Comparison of ENCODE assay signal across 9 cellular contexts in genomic region chr1:19067187-19067911, GRCh38.
DNase-seq lines count a peak whose midpoint lies in the region; ATAC-seq lines count a peak whose summit lies in the region.
"Had no signal": no experiment of that assay in that cellular context is flagged by ENCODE, and none has a peak within 500 bp of the region (broad histone marks: within the 10 kb centered on the region; RNA-seq: fewer than 3 reads in every experiment).

No MANE protein-coding gene starts in this region.

- no peak overlapping the region for H3K4me3 Mint-ChIP-seq in activated CD4-positive, alpha-beta T cell treated with anti-CD3 and anti-CD28 coated beads, Interleukin-2, amount 10 ng/mL, durations not matched to agents 24 days and 14 days

- peaks cover 0 to 20% (median 0%) of the 10 kb centered on the region in 11 experiments; a peak in 1 of 22 replicates for H4K20me1 ChIP-seq in BLaER1 treated with 17β-estradiol and CSF1 and Interleukin-3, amounts not matched to agents 10 nM and 100 nM

- peaks cover 0 to 8% (median under 1%) of the 10 kb centered on the region in 11 experiments; a peak in 7 of 22 replicates for H3K36me3 ChIP-seq in BLaER1 treated with 17β-estradiol and CSF1 and Interleukin-3, amounts not matched to agents 10 nM and 100 nM

- DNase-seq in LHCN-M2 (ENCODE audit: low read depth) (peak; percentile 24), cerebellum (ENCODE audit: low spot score) (peak; percentile 52), midbrain (lab: John Stamatoyannopoulos, UW) (peak; percentile 87), AG08395 (ENCODE audit: low spot score) (no peak), HCEC 1CT (no peak)
- no peak for DNase-seq in activated CD4-positive, alpha-beta T cell treated with anti-CD3 and anti-CD28 coated beads, Interleukin-2, amount 10 ng/mL, durations not matched to agents 24 days and 14 days
- DNase-seq: cortex of kidney had no signal

- intact Hi-C loops in activated CD4-positive, alpha-beta T cell treated with anti-CD3 and anti-CD28 coated beads, Interleukin-2, amount 10 ng/mL, durations not matched to agents 24 days and 14 days (cut with micrococcal nuclease), result no loop called here

- peak overlapping the region in 1 of 11 experiments; percentile 2; a peak in 1 of 22 replicates for H3K9ac ChIP-seq in BLaER1 treated with 17β-estradiol and CSF1 and Interleukin-3, amounts not matched to agents 10 nM and 100 nM

- no peak for ATAC-seq in HG03108 (IDR thresholded peaks at IDR 0.05; ENCODE audit: unreplicated experiment)

- H3K9me3 ChIP-seq in BLaER1 treated with 17β-estradiol and CSF1 and Interleukin-3, amounts not matched to agents 10 nM and 100 nM (replicated peaks in 1 of 11), result peaks cover 0 to 6% (median 3%) of the 10 kb centered on the region in 11 experiments; a peak in 8 of 22 replicates

- H3K27ac ChIP-seq in BLaER1 treated with 17β-estradiol and CSF1 and Interleukin-3, amounts not matched to agents 10 nM and 100 nM, result peak overlapping the region in 3 of 11 experiments; percentile 7 to 48 (median 25); a peak in 3 of 22 replicates

- H3K4me3 ChIP-seq in BLaER1 treated with 17β-estradiol and CSF1 and Interleukin-3, amounts not matched to agents 10 nM and 100 nM, result no peak overlapping the region

- H3K27me3 Mint-ChIP-seq in activated CD4-positive, alpha-beta T cell treated with anti-CD3 and anti-CD28 coated beads, Interleukin-2, amount 10 ng/mL, durations not matched to agents 24 days and 14 days, result no peaks in the 10 kb centered on the region

- H3K27me3 ChIP-seq in BLaER1 treated with 17β-estradiol and CSF1 and Interleukin-3, amounts not matched to agents 10 nM and 100 nM, result no peaks in the 10 kb centered on the region

- peaks cover 6% of the 10 kb centered on the region for H3K36me3 Mint-ChIP-seq in activated CD4-positive, alpha-beta T cell treated with anti-CD3 and anti-CD28 coated beads, Interleukin-2, amount 10 ng/mL, durations not matched to agents 24 days and 14 days (ENCODE audit: low read depth)

- H3K27ac Mint-ChIP-seq in activated CD4-positive, alpha-beta T cell treated with anti-CD3 and anti-CD28 coated beads, Interleukin-2, amount 10 ng/mL, durations not matched to agents 24 days and 14 days, result no peak overlapping the region

- H3K4me1 Mint-ChIP-seq in activated CD4-positive, alpha-beta T cell treated with anti-CD3 and anti-CD28 coated beads, Interleukin-2, amount 10 ng/mL, durations not matched to agents 24 days and 14 days, result peaks cover 5% of the 10 kb centered on the region

- peaks cover 9 to 29% (median 24%) of the 10 kb centered on the region in 10 experiments; a peak in 19 of 20 replicates for H3K4me1 ChIP-seq in BLaER1 treated with 17β-estradiol and CSF1 and Interleukin-3, amounts not matched to agents 10 nM and 100 nM

- H3K4me2 ChIP-seq in BLaER1 treated with 17β-estradiol and CSF1 and Interleukin-3, amounts not matched to agents 10 nM and 100 nM, result peak overlapping the region in 9 of 11 experiments; percentile 23 to 71 (median 48); a peak in 16 of 22 replicates

- H3K9me3 Mint-ChIP-seq in activated CD4-positive, alpha-beta T cell treated with anti-CD3 and anti-CD28 coated beads, Interleukin-2, amount 10 ng/mL, durations not matched to agents 24 days and 14 days, result peaks cover under 1% of the 10 kb centered on the region

Comparison
In these comparisons a context has a peak if more than half of its experiments do, and no peak if none do; other contexts are left out.
1. DNase-seq: peak in LHCN-M2 (single experiment), cerebellum (single experiment) and midbrain (single experiment); none in activated CD4-positive, alpha-beta T cell treated with anti-CD3 and anti-CD28 coated beads, Interleukin-2, amount 10 ng/mL, durations not matched to agents 24 days and 14 days (single experiment), AG08395 (single experiment) and HCEC 1CT (single experiment).